Comparison of ENCODE assay signal across 23 cellular contexts in genomic region chr12:64716373-64716772, GRCh38. TPM values are rescaled to one million over a fixed set of nuclear protein-coding genes. Genes with fewer than 3 reads are reported as not detected.
A peak's percentile ranks its signal among the peaks of the same experiment; 100 is the strongest.
DNase-seq lines count a peak whose midpoint lies in the region; ATAC-seq and TF ChIP-seq lines count a peak whose summit lies in the region.
"Had no signal": no experiment of that assay in that cellular context is flagged by ENCODE, and none has a peak within 500 bp of the region (broad histone marks: within the 10 kb centered on the region; RNA-seq: fewer than 3 reads in every experiment).

No MANE protein-coding gene starts in this region.

- H4K20me1 ChIP-seq in OCI-LY7 (ENCODE audit: insufficient read depth, low read length) = no peaks in the 10 kb centered on the region

- H3K9me3 Mint-ChIP-seq in activated T-cell treated with anti-CD3 and anti-CD28 coated beads, Interleukin-2, amount 50 U/mL, for 72 hours = no peaks in the 10 kb centered on the region
- no peaks in the 10 kb centered on the region for H3K9me3 Mint-ChIP-seq in activated T-cell treated with anti-CD3 and anti-CD28 coated beads, Interleukin-2, amount 50 U/mL, for 4 hours
- H3K9me3 Mint-ChIP-seq in immature natural killer cell = no peaks in the 10 kb centered on the region
- no peaks in the 10 kb centered on the region for H3K9me3 Mint-ChIP-seq in stimulated activated effector memory CD8-positive, alpha-beta T cell treated with anti-CD3 and anti-CD28 coated beads, Interleukin-12 subunit alpha, Interleukin-12 subunit beta, amount 100 ng/mL, for 72 hours
- H3K9me3 Mint-ChIP-seq: H9 had no signal

- POLR2A ChIA-PET in OCI-LY7 (lab: Charles Lee) = interaction anchor here (1.1 to 1.4 kb wide), 2 partner anchors 19 to 132 kb away, joined by 4 to 5 read pairs; no protein-coding TSS in a partner anchor

- peaks cover 13% of the 10 kb centered on the region for H3K4me1 Mint-ChIP-seq in activated T-cell treated with anti-CD3 and anti-CD28 coated beads, Interleukin-2, amount 50 U/mL, for 72 hours (ENCODE audit: low read depth)
- H3K4me1 Mint-ChIP-seq in activated T-cell treated with anti-CD3 and anti-CD28 coated beads, Interleukin-2, amount 50 U/mL, for 4 hours (ENCODE audit: low read depth) = peaks cover 27% of the 10 kb centered on the region
- peaks cover 64 to 71% of the 10 kb centered on the region in 2 donors for H3K4me1 Mint-ChIP-seq in immature natural killer cell
- H3K4me1 Mint-ChIP-seq in stimulated activated effector memory CD8-positive, alpha-beta T cell treated with anti-CD3 and anti-CD28 coated beads, Interleukin-12 subunit alpha, Interleukin-12 subunit beta, amount 100 ng/mL, for 72 hours = peaks cover 19% of the 10 kb centered on the region
- H3K4me1 Mint-ChIP-seq: H9 had no signal

- H3K27me3 ChIP-seq in right atrium auricular region = no peaks in the 10 kb centered on the region
- H3K27me3 ChIP-seq: stomach, thyroid gland had no signal

- intact Hi-C loops in OCI-LY7 (cut with micrococcal nuclease; ENCODE audit: unreplicated experiment) = no loop called here

- H3K9me3 ChIP-seq in OCI-LY7 (ENCODE audit: low read length) (no peaks in the 10 kb centered on the region), right atrium auricular region (no peaks in the 10 kb centered on the region)
- H3K9me3 ChIP-seq: lower lobe of right lung, stomach, thyroid gland had no signal

- TF ChIP-seq CTCF in OCI-LY7 (conservative IDR thresholded peaks at IDR 0.05; ENCODE audit: low read length) = no peak
- no peak for TF ChIP-seq CTCF in right atrium auricular region (IDR thresholded peaks at IDR 0.05)

- CTCF ChIA-PET in OCI-LY7 (lab: Charles Lee; ENCODE audit: unreplicated experiment) = no interaction called here

- no peak overlapping the region for H3K27ac ChIP-seq in OCI-LY7 (ENCODE audit: low read depth, low read length, poor library complexity, severe bottlenecking)
- no peak overlapping the region for H3K27ac ChIP-seq in right atrium auricular region
- H3K27ac ChIP-seq: lower lobe of right lung, stomach, thyroid gland had no signal

- H3K4me3 ChIP-seq in OCI-LY7 (ENCODE audit: low read depth, low read length, poor library complexity, severe bottlenecking) (no peak overlapping the region), right atrium auricular region (no peak overlapping the region)
- H3K4me3 ChIP-seq: GM12878, lower lobe of right lung, stomach, thyroid gland had no signal

- BruUV-seq in OCI-LY7 (replicated peaks; lab: Mats Ljungman, UMichigan) = TSS peak; percentile 50

- no peak for ATAC-seq in activated T-cell treated with anti-CD3 and anti-CD28 coated beads, Interleukin-2, amount 50 U/mL, for 72 hours (replicated peaks in 1 of 2)
- no peak for ATAC-seq in activated T-cell treated with anti-CD3 and anti-CD28 coated beads, Interleukin-2, amount 50 U/mL, for 4 hours
- ATAC-seq in stimulated activated effector memory CD8-positive, alpha-beta T cell treated with anti-CD3 and anti-CD28 coated beads, Interleukin-12 subunit alpha, Interleukin-12 subunit beta, amount 100 ng/mL, for 72 hours = no peak
- ATAC-seq: GM12878, lower lobe of right lung, sciatic nerve, SK-N-SH treated with all-trans-retinoic acid at 6 μM for 48 hours had no signal

- no peaks in the 10 kb centered on the region for H3K79me2 ChIP-seq in OCI-LY7 (ENCODE audit: insufficient read depth, low read depth, low read length)

- no peaks in the 10 kb centered on the region for H3K9me2 ChIP-seq in OCI-LY7 (ENCODE audit: insufficient read depth, low read length)

- H3K27me3 Mint-ChIP-seq in activated T-cell treated with anti-CD3 and anti-CD28 coated beads, Interleukin-2, amount 50 U/mL, for 72 hours (ENCODE audit: low read depth) = no peaks in the 10 kb centered on the region
- H3K27me3 Mint-ChIP-seq in activated T-cell treated with anti-CD3 and anti-CD28 coated beads, Interleukin-2, amount 50 U/mL, for 4 hours (ENCODE audit: low read depth) = no peaks in the 10 kb centered on the region
- H3K27me3 Mint-ChIP-seq in immature natural killer cell (ENCODE audit: low read depth in 3 of 3) = peaks cover 2 to 9% (median 3%) of the 10 kb centered on the region in 3 donors

- H3K4me3 Mint-ChIP-seq in activated T-cell treated with anti-CD3 and anti-CD28 coated beads, Interleukin-2, amount 50 U/mL, for 72 hours = no peak overlapping the region
- no peak overlapping the region for H3K4me3 Mint-ChIP-seq in activated T-cell treated with anti-CD3 and anti-CD28 coated beads, Interleukin-2, amount 50 U/mL, for 4 hours
- H3K4me3 Mint-ChIP-seq in immature natural killer cell = peak overlapping the region; percentile 64 to 76 (median 69)
- H3K4me3 Mint-ChIP-seq in stimulated activated effector memory CD8-positive, alpha-beta T cell treated with anti-CD3 and anti-CD28 coated beads, Interleukin-12 subunit alpha, Interleukin-12 subunit beta, amount 100 ng/mL, for 72 hours = no peak overlapping the region
- H3K4me3 Mint-ChIP-seq: H9 had no signal

- peaks cover 13 to 15% of the 10 kb centered on the region in 2 donors for H3K36me3 Mint-ChIP-seq in activated T-cell treated with anti-CD3 and anti-CD28 coated beads, Interleukin-2, amount 50 U/mL, for 72 hours (ENCODE audit: insufficient read depth in 2 of 2)
- peaks cover 42% of the 10 kb centered on the region for H3K36me3 Mint-ChIP-seq in activated T-cell treated with anti-CD3 and anti-CD28 coated beads, Interleukin-2, amount 50 U/mL, for 4 hours (ENCODE audit: insufficient read depth)
- peaks cover 19 to 47% (median 30%) of the 10 kb centered on the region in 3 donors for H3K36me3 Mint-ChIP-seq in immature natural killer cell
- peaks cover 50% of the 10 kb centered on the region for H3K36me3 Mint-ChIP-seq in stimulated activated effector memory CD8-positive, alpha-beta T cell treated with anti-CD3 and anti-CD28 coated beads, Interleukin-12 subunit alpha, Interleukin-12 subunit beta, amount 100 ng/mL, for 72 hours

- H2AFZ ChIP-seq in OCI-LY7 (ENCODE audit: low read length) = no peak overlapping the region

- no peak for DNase-seq in activated T-cell treated with anti-CD3 and anti-CD28 coated beads, Interleukin-2, amount 50 U/mL, for 72 hours
- DNase-seq in activated T-cell treated with anti-CD3 and anti-CD28 coated beads, Interleukin-2, amount 50 U/mL, for 4 hours = no peak
- DNase-seq in OCI-LY7 (ENCODE audit: low spot score) (no peak), immature natural killer cell (peak; percentile 45 to 53 (median 47)), right atrium auricular region (ENCODE audit: low spot score) (no peak), DMS79 treated with DMSO at 0.1 percent for 48 hours (lab: John Stamatoyannopoulos, UW) (no peak)
- DNase-seq in stimulated activated effector memory CD8-positive, alpha-beta T cell treated with anti-CD3 and anti-CD28 coated beads, Interleukin-12 subunit alpha, Interleukin-12 subunit beta, amount 100 ng/mL, for 72 hours (ENCODE audit: low spot score in 2 of 2) = no peak
- DNase-seq in NK-92 treated with Interleukin-12 subunit alpha and Interleukin-12 subunit beta, amount 100 ng/mL, for 24 hours (lab: John Stamatoyannopoulos, UW) = no peak
- DNase-seq: activated CD4-positive, alpha-beta T cell treated with anti-CD3 and anti-CD28 coated beads for 4 hours; amygdala; effector memory CD4-positive, alpha-beta T cell; erythroblast; H9; IMR-90; kidney glomerular epithelial cell; lower lobe of right lung; NCI-H1694; stimulated activated CD4-positive, alpha-beta T cell treated with anti-CD3 and anti-CD28 coated beads, Interleukin-15, amount 100 ng/mL, for 24 hours; stomach; thyroid gland had no signal

- peaks cover 43% of the 10 kb centered on the region; the same call in 1 of the 2 replicates for H3K36me3 ChIP-seq in OCI-LY7 (ENCODE audit: insufficient read depth, low read length)
- peaks cover 47% of the 10 kb centered on the region for H3K36me3 ChIP-seq in right atrium auricular region

- H3K4me2 ChIP-seq in OCI-LY7 (ENCODE audit: low read length) = no peak overlapping the region

- peak overlapping the region; percentile 70 for H3K27ac Mint-ChIP-seq in activated T-cell treated with anti-CD3 and anti-CD28 coated beads, Interleukin-2, amount 50 U/mL, for 72 hours
- peak overlapping the region; percentile 92 to 98 (median 93) for H3K27ac Mint-ChIP-seq in immature natural killer cell
- H3K27ac Mint-ChIP-seq in stimulated activated effector memory CD8-positive, alpha-beta T cell treated with anti-CD3 and anti-CD28 coated beads, Interleukin-12 subunit alpha, Interleukin-12 subunit beta, amount 100 ng/mL, for 72 hours = peak overlapping the region; percentile 76
- H3K27ac Mint-ChIP-seq: H9 had no signal

- H3K4me1 ChIP-seq in OCI-LY7 (ENCODE audit: insufficient read depth, low read length, poor library complexity, severe bottlenecking) (no peaks in the 10 kb centered on the region), right atrium auricular region (no peaks in the 10 kb centered on the region)
- H3K4me1 ChIP-seq: lower lobe of right lung, thyroid gland had no signal

RNA-seq across cellular contexts. Expression of gene GNS, which starts 42.8 kb away (rescaled TPM):
- total RNA-seq in activated T-cell treated with anti-CD3 and anti-CD28 coated beads, Interleukin-2, amount 50 U/mL, for 72 hours = 10 to 100 TPM; 26.0 to 40.8 TPM
- total RNA-seq in activated T-cell treated with anti-CD3 and anti-CD28 coated beads, Interleukin-2, amount 50 U/mL, for 4 hours = 10 to 100 TPM; 15.7 to 17.2 (median 16.0) TPM
- 8.0 and 9.4 TPM in 2 replicates for total RNA-seq in OCI-LY7 (2014; rRNA removed; shearing (Covaris generic))
- total RNA-seq in OCI-LY7 (2022) (16.0 and 18.0 TPM in 2 replicates), right atrium auricular region (100 to 1,000 TPM in 1 of 2 donors, 10 to 100 TPM in 1; 76.5 to 106 TPM)
- 100 to 1,000 TPM in 2 of 3 donors, 10 to 100 TPM in 1; 64.5 to 113 (median 109) TPM for polyA plus RNA-seq in immature natural killer cell

Comparison
In these comparisons a context has a peak if more than half of its experiments do, and no peak if none do; other contexts are left out.
1. DNase-seq: peak in immature natural killer cell (3 of 3); none in activated T-cell treated with anti-CD3 and anti-CD28 coated beads, Interleukin-2, amount 50 U/mL, for 72 hours (0 of 2), activated T-cell treated with anti-CD3 and anti-CD28 coated beads, Interleukin-2, amount 50 U/mL, for 4 hours (single experiment), OCI-LY7 (single experiment), stimulated activated effector memory CD8-positive, alpha-beta T cell treated with anti-CD3 and anti-CD28 coated beads, Interleukin-12 subunit alpha, Interleukin-12 subunit beta, amount 100 ng/mL, for 72 hours (0 of 2), NK-92 treated with Interleukin-12 subunit alpha and Interleukin-12 subunit beta, amount 100 ng/mL, for 24 hours (single experiment), right atrium auricular region (single experiment) and DMS79 treated with DMSO at 0.1 percent for 48 hours (single experiment).
2. H3K4me3 Mint-ChIP-seq: peak in immature natural killer cell (5 of 5); none in activated T-cell treated with anti-CD3 and anti-CD28 coated beads, Interleukin-2, amount 50 U/mL, for 72 hours (0 of 2), activated T-cell treated with anti-CD3 and anti-CD28 coated beads, Interleukin-2, amount 50 U/mL, for 4 hours (single experiment) and stimulated activated effector memory CD8-positive, alpha-beta T cell treated with anti-CD3 and anti-CD28 coated beads, Interleukin-12 subunit alpha, Interleukin-12 subunit beta, amount 100 ng/mL, for 72 hours (single experiment).
3. Peak in every context shown above with its lines, with median percentiles within 50 percentile points of each other: H3K27ac Mint-ChIP-seq.